10 cellular contexts compared by ENCODE assay signal in the genomic region with DNA sequence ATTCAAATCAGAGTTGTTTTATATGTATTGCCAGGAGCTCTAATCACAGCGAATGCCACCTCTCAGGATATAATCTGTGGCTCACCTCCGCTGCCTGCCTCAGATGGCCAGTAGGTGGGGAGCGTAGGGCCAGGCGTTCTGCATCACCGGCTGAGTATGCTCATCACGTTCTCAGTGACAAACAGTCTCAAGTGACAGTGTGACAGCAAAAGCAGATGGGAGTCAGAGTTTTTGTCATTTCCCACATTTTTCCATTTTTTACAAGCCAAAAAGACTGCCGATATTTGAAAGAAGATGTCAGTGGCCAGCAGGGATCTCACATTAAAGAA.
DNase-seq lines count a peak whose midpoint lies in the region; ATAC-seq and TF ChIP-seq lines count a peak whose summit lies in the region.
"Had no signal": no experiment of that assay in that cellular context is flagged by ENCODE, and none has a peak within 500 bp of the region (broad histone marks: within the 10 kb centered on the region; RNA-seq: fewer than 3 reads in every experiment).

No MANE protein-coding gene starts in this region.

- H3K4me1 Mint-ChIP-seq in WTC11 = peaks cover 7% of the 10 kb centered on the region

- H3K27ac ChIP-seq in foreskin keratinocyte (no peak overlapping the region), RWPE1 (no peak overlapping the region)

- H3K27me3 ChIP-seq in foreskin keratinocyte = no peaks in the 10 kb centered on the region

- no peaks in the 10 kb centered on the region for H3K9me3 Mint-ChIP-seq in WTC11

- H3K27me3 Mint-ChIP-seq in WTC11 (ENCODE audit: low read depth) = no peaks in the 10 kb centered on the region

- H3K27ac Mint-ChIP-seq in WTC11 = no peak overlapping the region

- CTCF ChIA-PET in WTC11 (lab: Charles Lee) = interaction anchor here (0.6 to 1.8 kb wide), 6 partner anchors 8 to 141 kb away, joined by 3 to 6 read pairs (median 4); no protein-coding TSS in a partner anchor
- CTCF ChIA-PET in RWPE1 (lab: Yijun Ruan, JAX) = no interaction called here

- ATAC-seq in left ventricle myocardium superior (peak; percentile 35), Right ventricle myocardium inferior (no peak), WTC11 (peak; percentile 88), GM18502 (IDR thresholded peaks at IDR 0.05; ENCODE audit: poor library complexity, unreplicated experiment) (no peak), foreskin keratinocyte (no peak)

- POLR2A ChIA-PET in WTC11 (lab: Charles Lee) (no interaction called here), RWPE1 (lab: Yijun Ruan, JAX; ENCODE audit: low non-redundant PET) (no interaction called here)

- H3K4me1 ChIP-seq in foreskin keratinocyte = peaks cover 24% of the 10 kb centered on the region

- TF ChIP-seq CTCF in WTC11 (IDR thresholded peaks at IDR 0.05) (no peak), foreskin keratinocyte (conservative IDR thresholded peaks at IDR 0.05) (no peak), RWPE1 (conservative IDR thresholded peaks at IDR 0.05; ENCODE audit: low read depth) (no peak)

- DNase-seq in left ventricle myocardium superior (no peak), Right ventricle myocardium inferior (ENCODE audit: missing footprints) (no peak), WTC11 (ENCODE audit: low spot score) (peak; percentile 36), inferior parietal cortex (ENCODE audit: extremely low spot score) (peak; percentile 62), foreskin keratinocyte (no peak), NCI-H1048 (lab: John Stamatoyannopoulos, UW) (no peak), RWPE1 (ENCODE audit: low spot score) (no peak)
- DNase-seq: activated T-cell treated with anti-CD3 and anti-CD28 coated beads, Interleukin-2, amount 50 U/mL, for 1 hour; HCEC 1CT had no signal

- intact Hi-C loops in left ventricle myocardium superior (cut with micrococcal nuclease) (no loop called here), Right ventricle myocardium inferior (cut with DNase I) (no loop called here)

- no peaks in the 10 kb centered on the region for H3K36me3 Mint-ChIP-seq in WTC11

- no peak overlapping the region for H3K4me3 Mint-ChIP-seq in WTC11

TF ChIP-seq in WTC11, 78 proteins besides CTCF, POLR2A, EP300 and RAD21:
- TF ChIP-seq NFATC4 (CRISPR knock-in tag; IDR thresholded peaks at IDR 0.05) = no peak
- no peak for TF ChIP-seq RELA (CRISPR knock-in tag; IDR thresholded peaks at IDR 0.05; ENCODE audit: borderline replicate concordance)
- no peak for TF ChIP-seq KAT7 (CRISPR knock-in tag; IDR thresholded peaks at IDR 0.05; ENCODE audit: borderline replicate concordance)
- TF ChIP-seq, protein P1, sequence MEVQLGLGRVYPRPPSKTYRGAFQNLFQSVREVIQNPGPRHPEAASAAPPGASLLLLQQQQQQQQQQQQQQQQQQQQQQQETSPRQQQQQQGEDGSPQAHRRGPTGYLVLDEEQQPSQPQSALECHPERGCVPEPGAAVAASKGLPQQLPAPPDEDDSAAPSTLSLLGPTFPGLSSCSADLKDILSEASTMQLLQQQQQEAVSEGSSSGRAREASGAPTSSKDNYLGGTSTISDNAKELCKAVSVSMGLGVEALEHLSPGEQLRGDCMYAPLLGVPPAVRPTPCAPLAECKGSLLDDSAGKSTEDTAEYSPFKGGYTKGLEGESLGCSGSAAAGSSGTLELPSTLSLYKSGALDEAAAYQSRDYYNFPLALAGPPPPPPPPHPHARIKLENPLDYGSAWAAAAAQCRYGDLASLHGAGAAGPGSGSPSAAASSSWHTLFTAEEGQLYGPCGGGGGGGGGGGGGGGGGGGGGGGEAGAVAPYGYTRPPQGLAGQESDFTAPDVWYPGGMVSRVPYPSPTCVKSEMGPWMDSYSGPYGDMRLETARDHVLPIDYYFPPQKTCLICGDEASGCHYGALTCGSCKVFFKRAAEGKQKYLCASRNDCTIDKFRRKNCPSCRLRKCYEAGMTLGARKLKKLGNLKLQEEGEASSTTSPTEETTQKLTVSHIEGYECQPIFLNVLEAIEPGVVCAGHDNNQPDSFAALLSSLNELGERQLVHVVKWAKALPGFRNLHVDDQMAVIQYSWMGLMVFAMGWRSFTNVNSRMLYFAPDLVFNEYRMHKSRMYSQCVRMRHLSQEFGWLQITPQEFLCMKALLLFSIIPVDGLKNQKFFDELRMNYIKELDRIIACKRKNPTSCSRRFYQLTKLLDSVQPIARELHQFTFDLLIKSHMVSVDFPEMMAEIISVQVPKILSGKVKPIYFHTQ (CRISPR knock-in tag; IDR thresholded peaks at IDR 0.05) = no peak
- TF ChIP-seq, protein P2, sequence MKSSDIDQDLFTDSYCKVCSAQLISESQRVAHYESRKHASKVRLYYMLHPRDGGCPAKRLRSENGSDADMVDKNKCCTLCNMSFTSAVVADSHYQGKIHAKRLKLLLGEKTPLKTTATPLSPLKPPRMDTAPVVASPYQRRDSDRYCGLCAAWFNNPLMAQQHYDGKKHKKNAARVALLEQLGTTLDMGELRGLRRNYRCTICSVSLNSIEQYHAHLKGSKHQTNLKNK (CRISPR knock-in tag; IDR thresholded peaks at IDR 0.05) = no peak

Comparison
In these comparisons a context has a peak if more than half of its experiments do, and no peak if none do; other contexts are left out.
1. ATAC-seq: peak in left ventricle myocardium superior (single experiment) and WTC11 (single experiment); none in Right ventricle myocardium inferior (single experiment), GM18502 (single experiment) and foreskin keratinocyte (single experiment).
2. DNase-seq: peak in WTC11 (single experiment) and inferior parietal cortex (single experiment); none in left ventricle myocardium superior (single experiment), Right ventricle myocardium inferior (single experiment), foreskin keratinocyte (0 of 2), NCI-H1048 (single experiment) and RWPE1 (single experiment).